Comparison of ENCODE assay signal across 27 cellular contexts in genomic region chr17:65204001-65204400, GRCh38.
"Had no signal": no experiment of that assay in that cellular context is flagged by ENCODE, and none has a peak within 500 bp of the region (broad histone marks: within the 10 kb centered on the region; RNA-seq: fewer than 3 reads in every experiment).

No MANE protein-coding gene starts in this region.

- H3K36me3 ChIP-seq: esophagus squamous epithelium, gastrocnemius medialis, heart right ventricle, left lung had no signal

- H3K36me3 Mint-ChIP-seq: memory B cell had no signal

- FAIRE-seq: colon, endometrium, islet of Langerhans, keratinocyte had no signal

- H3K27ac Mint-ChIP-seq: effector memory CD8-positive, alpha-beta T cell; endodermal cell; memory B cell had no signal

- H3K9me3 ChIP-seq: esophagus squamous epithelium, gastrocnemius medialis, heart right ventricle, left lung had no signal

- H3K27me3 Mint-ChIP-seq: effector memory CD8-positive, alpha-beta T cell; memory B cell had no signal

- ATAC-seq: effector memory CD8-positive, alpha-beta T cell; esophagus mucosa; gastrocnemius medialis; heart right ventricle; left cardiac atrium; left lung; left ventricle myocardium superior had no signal

- H3K4me3 ChIP-seq: coronary artery, esophagus squamous epithelium, gastrocnemius medialis, heart right ventricle, left lung, lung had no signal

- H3K9me3 Mint-ChIP-seq: effector memory CD8-positive, alpha-beta T cell; endodermal cell; memory B cell had no signal

- H3K27ac ChIP-seq: coronary artery, epithelial cell of prostate, esophagus squamous epithelium, gastrocnemius medialis, heart right ventricle, left lung had no signal

- H3K27me3 ChIP-seq: esophagus squamous epithelium, gastrocnemius medialis, left lung had no signal

- H3K4me1 ChIP-seq: esophagus squamous epithelium, gastrocnemius medialis, heart right ventricle, left lung had no signal

- DNase-seq: effector CD8-positive, alpha-beta T cell; effector memory CD8-positive, alpha-beta T cell; endodermal cell; erythroblast; esophagus squamous epithelium; foreskin fibroblast; foreskin melanocyte; gastrocnemius medialis; glutamatergic neuron; head of caudate nucleus; heart right ventricle; hippocampal formation; left cardiac atrium; left lung; left ventricle myocardium superior; mammary epithelial cell; mesendoderm; midbrain had no signal

- H3K4me1 Mint-ChIP-seq: endodermal cell, memory B cell had no signal

- H3K4me3 Mint-ChIP-seq: effector memory CD8-positive, alpha-beta T cell; endodermal cell; memory B cell had no signal
